25 cellular contexts compared by ENCODE assay signal in genomic region chr2:176154853-176155252, GRCh38. TPM values are rescaled to one million over a fixed set of nuclear protein-coding genes. Genes with fewer than 3 reads are reported as not detected.
"Had no signal": no experiment of that assay in that cellular context is flagged by ENCODE, and none has a peak within 500 bp of the region (broad histone marks: within the 10 kb centered on the region; RNA-seq: fewer than 3 reads in every experiment).

No MANE protein-coding gene starts in this region.

- FAIRE-seq: small intestine, urothelium cell line had no signal

- DNase-seq: cortex of kidney; dorsolateral prefrontal cortex; effector CD8-positive, alpha-beta T cell; gastrocnemius medialis; heart right ventricle; hypothalamus; islet precursor cell; left cardiac atrium; left ventricle myocardium inferior; mesendoderm; naive B cell; posterior cingulate gyrus; small intestine; stimulated activated CD4-positive, alpha-beta T cell treated with anti-CD3 and anti-CD28 coated beads, Interleukin-12 subunit alpha, Interleukin-12 subunit beta, amount 100 ng/mL, for 4 hours; stimulated activated naive CD4-positive, alpha-beta T cell; stomach; substantia nigra; trophoblast cell had no signal

- H3K4me3 ChIP-seq: dorsolateral prefrontal cortex, gastrocnemius medialis, heart right ventricle, left ventricle myocardium inferior, stomach, thoracic aorta had no signal

- ATAC-seq: esophagus mucosa, gastrocnemius medialis, heart right ventricle, left cardiac atrium had no signal

- H3K9me3 ChIP-seq: gastrocnemius medialis, heart right ventricle, left ventricle myocardium inferior, thoracic aorta had no signal

- H3K27ac ChIP-seq: dorsolateral prefrontal cortex, gastrocnemius medialis, heart right ventricle, left ventricle myocardium inferior, stomach, thoracic aorta had no signal

- H3K36me3 ChIP-seq: gastrocnemius medialis, heart right ventricle, left ventricle myocardium inferior, stomach had no signal

RNA-seq across cellular contexts. Expression of gene HOXD3, which starts 2.3 kb away (rescaled TPM):
- total RNA-seq: fibroblast of lung, left ventricle myocardium inferior, osteocyte, pulmonary artery endothelial cell had no signal
- polyA plus RNA-seq: fibroblast of lung, neural cell had no signal

RNA-seq across cellular contexts. Expression of gene HOXD4, which starts 3.5 kb away (rescaled TPM):
- total RNA-seq: dorsolateral prefrontal cortex, fibroblast of lung, left ventricle myocardium inferior, osteocyte, pulmonary artery endothelial cell had no signal
- polyA plus RNA-seq: fibroblast of lung, neural cell had no signal

RNA-seq across cellular contexts. Expression of gene HOXD8, which starts 25.3 kb away (rescaled TPM):
- total RNA-seq: dorsolateral prefrontal cortex, fibroblast of lung, osteocyte, pulmonary artery endothelial cell had no signal
- polyA plus RNA-seq: fibroblast of lung, neural cell had no signal

RNA-seq across cellular contexts. Expression of gene HOXD9, which starts 32.3 kb away (rescaled TPM):
- total RNA-seq: fibroblast of lung, osteocyte, pulmonary artery endothelial cell had no signal
- polyA plus RNA-seq: fibroblast of lung, neural cell had no signal

RNA-seq across cellular contexts. Expression of gene HOXD1, which starts 33.6 kb away (rescaled TPM):
- total RNA-seq: fibroblast of lung, left ventricle myocardium inferior, osteocyte had no signal
- polyA plus RNA-seq: fibroblast of lung, neural cell had no signal
